Comparison of ENCODE assay signal across 20 cellular contexts in the genomic region with DNA sequence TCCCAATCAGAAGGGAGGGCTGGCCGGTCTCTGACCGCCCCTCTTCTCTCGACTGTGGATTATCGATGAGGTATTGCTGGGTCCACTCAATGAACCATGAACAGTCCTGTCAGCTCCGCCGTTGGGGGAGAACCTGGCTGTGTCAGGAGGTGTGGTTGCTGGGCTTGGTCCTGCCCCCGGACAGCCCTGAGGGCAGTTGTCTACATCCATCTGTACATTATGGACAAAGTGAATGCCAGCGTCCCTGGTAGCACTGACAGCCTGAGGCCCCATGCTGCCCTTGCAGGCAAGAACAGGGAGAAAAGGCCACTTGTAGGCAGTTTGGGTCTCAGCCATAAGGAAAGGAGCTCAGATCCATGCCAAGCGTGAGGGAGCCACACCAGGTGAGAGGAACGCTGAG.
"Had no signal": no experiment of that assay in that cellular context is flagged by ENCODE, and none has a peak within 500 bp of the region (broad histone marks: within the 10 kb centered on the region; RNA-seq: fewer than 3 reads in every experiment).

No MANE protein-coding gene starts in this region.

- H3K9me3 ChIP-seq: right lobe of liver, SK-N-SH, stomach, suprapubic skin, tibial nerve had no signal

- H3K9me2 ChIP-seq: SK-N-SH had no signal

- H3K36me3 ChIP-seq: right lobe of liver had no signal

- H3K9ac ChIP-seq: parathyroid adenoma, SK-N-SH had no signal

- H3K4me2 ChIP-seq: SK-N-SH had no signal

- H2AFZ ChIP-seq: parathyroid adenoma had no signal

- H3K9me3 Mint-ChIP-seq: activated naive CD8-positive, alpha-beta T cell treated with anti-CD3 and anti-CD28 coated beads, Interleukin-2, amount 10 ng/mL, durations not matched to agents 7 days and 5 days; activated T-cell treated with anti-CD3 and anti-CD28 coated beads, Interleukin-2, amount 50 U/mL, for 24 hours; activated T-helper 2 cell treated with anti-CD3 and anti-CD28 coated beads, Interferon-gamma antibody, Interleukin-2, Interleukin-4, amounts not matched to agents 10 μg/mL and 5 μg/mL and 100 μg/mL, durations not matched to agents 14 hours and 24 hours and 36 hours; naive thymus-derived CD4-positive, alpha-beta T cell; stimulated activated memory B cell treated with anti-CD40 and anti-IgM and Interleukin-4, amounts not matched to agents 10 μg/mL and 1 μg/mL and 100 μg/mL, for 72 hours had no signal

- H3K27me3 ChIP-seq: right lobe of liver, stomach, suprapubic skin, tibial nerve had no signal

- H3K27ac Mint-ChIP-seq: activated T-helper 2 cell treated with anti-CD3 and anti-CD28 coated beads, Interferon-gamma antibody, Interleukin-2, Interleukin-4, amounts not matched to agents 10 μg/mL and 5 μg/mL and 100 μg/mL, durations not matched to agents 14 hours and 24 hours and 36 hours; stimulated activated memory B cell treated with anti-CD40 and anti-IgM and Interleukin-4, amounts not matched to agents 10 μg/mL and 1 μg/mL and 100 μg/mL, for 72 hours had no signal

- H3K4me3 Mint-ChIP-seq: activated naive CD8-positive, alpha-beta T cell treated with anti-CD3 and anti-CD28 coated beads, Interleukin-2, amount 10 ng/mL, durations not matched to agents 7 days and 5 days; activated T-cell treated with anti-CD3 and anti-CD28 coated beads, Interleukin-2, amount 50 U/mL, for 24 hours; naive thymus-derived CD4-positive, alpha-beta T cell; stimulated activated memory B cell treated with anti-CD40 and anti-IgM and Interleukin-4, amounts not matched to agents 10 μg/mL and 1 μg/mL and 100 μg/mL, for 72 hours had no signal

- H3K4me3 ChIP-seq: right lobe of liver, skin epidermis, stomach, suprapubic skin, tibial nerve had no signal

- H3K27me3 Mint-ChIP-seq: activated naive CD8-positive, alpha-beta T cell treated with anti-CD3 and anti-CD28 coated beads, Interleukin-2, amount 10 ng/mL, durations not matched to agents 7 days and 5 days; activated T-cell treated with anti-CD3 and anti-CD28 coated beads, Interleukin-2, amount 50 U/mL, for 24 hours; naive thymus-derived CD4-positive, alpha-beta T cell had no signal

- H3K27ac ChIP-seq: parathyroid adenoma, right lobe of liver, skin epidermis, stomach, suprapubic skin, tibial nerve had no signal

- DNase-seq: activated CD4-positive, alpha-beta T cell treated with anti-CD3 and anti-CD28 coated beads, Interleukin-2, amount 50 U/mL, for 1 hour; activated CD4-positive, CD25-positive, alpha-beta regulatory T cell treated with anti-CD3 and anti-CD28 coated beads, Interleukin-2, amount 50 U/mL, for 72 hours; activated CD8-positive, alpha-beta memory T cell treated with anti-CD3 and anti-CD28 coated beads, Interleukin-2, amount 50 U/mL, for 4 hours; activated naive CD4-positive, alpha-beta T cell; activated naive CD8-positive, alpha-beta T cell treated with anti-CD3 and anti-CD28 coated beads, Interleukin-2, amount 10 ng/mL, durations not matched to agents 7 days and 5 days; activated T-cell treated with anti-CD3 and anti-CD28 coated beads, Interleukin-2, amount 50 U/mL, for 24 hours; amygdala; foreskin fibroblast; left colon; naive thymus-derived CD4-positive, alpha-beta T cell; right lobe of liver; SK-N-SH; stimulated activated CD4-positive, alpha-beta T cell treated with anti-CD3 and anti-CD28 coated beads, Interleukin-1b, Interleukin-23, amount 100 ng/mL, for 48 hours; stomach had no signal
